ENCODE assay signal across 22 cellular contexts in genomic region chr6:162736933-162737332, GRCh38. TPM values are rescaled to one million over a fixed set of nuclear protein-coding genes. Genes with fewer than 3 reads are reported as not detected.
DNase-seq lines count a peak whose midpoint lies in the region; ATAC-seq, FAIRE-seq and TF ChIP-seq lines count a peak whose summit lies in the region.
"Had no signal": no experiment of that assay in that cellular context is flagged by ENCODE, and none has a peak within 500 bp of the region (broad histone marks: within the 10 kb centered on the region; RNA-seq: fewer than 3 reads in every experiment).

No MANE protein-coding gene starts in this region.

- H3K4me1 ChIP-seq in heart left ventricle = peaks cover 0 to 6% (median 0%) of the 10 kb centered on the region in 12 donors
- H3K4me1 ChIP-seq in right atrium auricular region = no peaks in the 10 kb centered on the region
- no peaks in the 10 kb centered on the region for H3K4me1 ChIP-seq in kidney (ENCODE audit: control insufficient read depth in 1 of 2, insufficient read depth in 1 of 2, low read depth in 1 of 2, low read length in 2 of 2)
- H3K4me1 ChIP-seq: left lung had no signal

- no peak for TF ChIP-seq POLR2A in heart left ventricle (IDR thresholded peaks at IDR 0.05)
- no peak for TF ChIP-seq POLR2A in GM12892 (IDR thresholded peaks at IDR 0.05; ENCODE audit: low read depth, low read length)

- no peak overlapping the region for H3K4me3 ChIP-seq in heart left ventricle
- no peak overlapping the region for H3K4me3 ChIP-seq in right atrium auricular region
- H3K4me3 ChIP-seq in kidney (ENCODE audit: low read length in 2 of 2) = no peak overlapping the region
- H3K4me3 ChIP-seq: GM12878, left lung, ovary had no signal

- H3K36me3 Mint-ChIP-seq in activated naive CD4-positive, alpha-beta T cell treated with anti-CD3 and anti-CD28 coated beads, Interleukin-2, amount 50 U/mL, for 72 hours = no peaks in the 10 kb centered on the region

- no peak overlapping the region for H3K27ac Mint-ChIP-seq in activated naive CD4-positive, alpha-beta T cell treated with anti-CD3 and anti-CD28 coated beads, Interleukin-2, amount 50 U/mL, for 72 hours
- H3K27ac Mint-ChIP-seq: activated naive CD8-positive, alpha-beta T cell treated with anti-CD3 and anti-CD28 coated beads, Interleukin-2, amount 50 U/mL, for 24 hours had no signal

- no peak overlapping the region for H3K27ac ChIP-seq in heart left ventricle
- no peak overlapping the region for H3K27ac ChIP-seq in right atrium auricular region
- H3K27ac ChIP-seq in kidney (ENCODE audit: low read depth in 2 of 2, low read length in 2 of 2) = no peak overlapping the region
- H3K27ac ChIP-seq: left lung, ovary had no signal

- ATAC-seq in heart left ventricle (peak in 3 of 4 donors; percentile 51 to 70 (median 53)), HG02840 (IDR thresholded peaks at IDR 0.05; ENCODE audit: low FRiP score, unreplicated experiment) (no peak)
- no peak for ATAC-seq in activated naive CD4-positive, alpha-beta T cell treated with anti-CD3 and anti-CD28 coated beads, Interleukin-2, amount 50 U/mL, for 72 hours
- ATAC-seq: activated naive CD8-positive, alpha-beta T cell treated with anti-CD3 and anti-CD28 coated beads, Interleukin-2, amount 50 U/mL, for 24 hours; GM12878; left lung; stimulated activated naive CD8-positive, alpha-beta T cell treated with anti-CD3 and anti-CD28 coated beads, Interleukin-15, Interleukin-2, amounts not matched to agents 100 U/mL and 50 U/mL, for 24 hours had no signal

- no peak overlapping the region for H3K9ac ChIP-seq in kidney (ENCODE audit: low read length in 2 of 2)

- 13 to 28% (median 21%) methylated on average over 1 of the region's 1 CpG for WGBS in heart left ventricle, 4 donors

- no peaks in the 10 kb centered on the region for H3K27me3 ChIP-seq in heart left ventricle
- H3K27me3 ChIP-seq in right atrium auricular region = no peaks in the 10 kb centered on the region
- H3K27me3 ChIP-seq: ovary had no signal

- TF ChIP-seq CTCF in heart left ventricle (IDR thresholded peaks at IDR 0.05) = peak in 11 of 12 donors; percentile 7 to 62 (median 49)
- peak in 1 of 2 donors; percentile 63 for TF ChIP-seq CTCF in right atrium auricular region (IDR thresholded peaks at IDR 0.05)
- peak; percentile 20 for TF ChIP-seq CTCF in kidney (IDR thresholded peaks at IDR 0.05; ENCODE audit: borderline replicate concordance, extremely low read depth, insufficient read depth)

- intact Hi-C loops in heart left ventricle (cut with DNase I) = loop anchor here in 9 of 10 donors (5.0 to 10.0 kb wide), 4 partner anchors 292 to 562 kb away; no protein-coding TSS in a partner anchor
- intact Hi-C loops in kidney (cut with DNase I) = no loop called here

- H3K9me3 ChIP-seq in heart left ventricle (no peaks in the 10 kb centered on the region), right atrium auricular region (no peaks in the 10 kb centered on the region), kidney (ENCODE audit: control insufficient read depth in 1 of 2, low read length in 2 of 2) (no peaks in the 10 kb centered on the region)
- H3K9me3 ChIP-seq: left lung, ovary had no signal

- FAIRE-seq in kidney (lab: Jason Lieb, UNC) (peak; percentile 70), GM12892 (lab: Jason Lieb, UNC) (no peak)
- FAIRE-seq: G401.6, GM12878, H1 had no signal

- no peak for DNase-seq in heart left ventricle
- no peak for DNase-seq in right atrium auricular region (ENCODE audit: low spot score)
- peak; percentile 19 for DNase-seq in SK-N-DZ (ENCODE audit: low spot score)
- DNase-seq in kidney = no peak
- DNase-seq in activated CD8-positive, alpha-beta memory T cell treated with anti-CD3 and anti-CD28 coated beads, Interleukin-2, amount 50 U/mL, for 48 hours = no peak
- DNase-seq in GM12892 (ENCODE audit: insufficient read length) = no peak
- DNase-seq in activated naive CD4-positive, alpha-beta T cell treated with anti-CD3 and anti-CD28 coated beads, Interleukin-2, amount 50 U/mL, for 72 hours (ENCODE audit: low spot score in 2 of 2) = no peak
- DNase-seq: activated CD4-positive, alpha-beta T cell treated with anti-CD3 and anti-CD28 coated beads, Interleukin-2, amount 50 U/mL, for 4 hours; activated naive CD8-positive, alpha-beta T cell treated with anti-CD3 and anti-CD28 coated beads, Interleukin-2, amount 50 U/mL, for 24 hours; central memory CD4-positive, alpha-beta T cell; effector CD4-positive, alpha-beta T cell; hypothalamus; KG1; left lung; ovary; stimulated activated CD4-positive, alpha-beta T cell treated with anti-CD3 and anti-CD28 coated beads, Interleukin-12 subunit alpha, Interleukin-12 subunit beta, amount 100 ng/mL, for 4 hours; stimulated activated naive CD8-positive, alpha-beta T cell treated with anti-CD3 and anti-CD28 coated beads, Interleukin-15, Interleukin-2, amounts not matched to agents 100 U/mL and 50 U/mL, for 24 hours had no signal

- H3K9me3 Mint-ChIP-seq in activated naive CD4-positive, alpha-beta T cell treated with anti-CD3 and anti-CD28 coated beads, Interleukin-2, amount 50 U/mL, for 72 hours = peaks cover 0 to 4% of the 10 kb centered on the region in 2 donors
- H3K9me3 Mint-ChIP-seq: activated naive CD8-positive, alpha-beta T cell treated with anti-CD3 and anti-CD28 coated beads, Interleukin-2, amount 50 U/mL, for 24 hours had no signal

- H3K36me3 ChIP-seq in heart left ventricle (no peaks in the 10 kb centered on the region), right atrium auricular region (no peaks in the 10 kb centered on the region), kidney (ENCODE audit: control insufficient read depth in 1 of 2, insufficient read depth in 2 of 2, low read length in 2 of 2) (no peaks in the 10 kb centered on the region)
- H3K36me3 ChIP-seq: left lung, ovary had no signal

RNA-seq across cellular contexts. Expression of gene PACRG, which starts 9.2 kb away (rescaled TPM):
- total RNA-seq in heart left ventricle = 10 to 100 TPM in 7 of 9 donors, 1 to 10 TPM in 2; 3.2 to 83.3 (median 11.9) TPM
- polyA plus RNA-seq in heart left ventricle = 1 to 10 TPM; 2.0 to 9.0 TPM
- total RNA-seq in right atrium auricular region = 10 to 100 TPM in 1 of 2 donors, 1 to 10 TPM in 1; 2.8 to 21.3 TPM
- polyA plus RNA-seq in SK-N-DZ (2014; cell fraction: cytosol; rRNA removed) = 0.52 and 0.65 TPM in 2 replicates
- polyA plus RNA-seq in SK-N-DZ (2014; cell fraction: nucleus; rRNA removed) = 4.8 TPM in 1 of 2 replicates, not detected in the other
- total RNA-seq in kidney = 7.4 TPM
- polyA plus RNA-seq in kidney (ENCODE audit: insufficient read depth, low read depth, low replicate concordance) = 20.0 TPM
- polyA plus RNA-seq in GM12892 (2012; ENCODE audit: missing spikeins) = not detected
- total RNA-seq in activated naive CD4-positive, alpha-beta T cell treated with anti-CD3 and anti-CD28 coated beads, Interleukin-2, amount 50 U/mL, for 72 hours = under 1 TPM in 1 of 2 donors, not detected in 1; 0.43 TPM
- total RNA-seq: GM12878, SK-MEL-5 had no signal
- polyA plus RNA-seq: GM12878 had no signal

RNA-seq across cellular contexts. Expression of gene PRKN, which starts 9.4 kb away (rescaled TPM):
- total RNA-seq in heart left ventricle (10 to 100 TPM; 19.1 to 32.5 (median 22.5) TPM), right atrium auricular region (10 to 100 TPM; 15.7 to 19.3 TPM), kidney (10.4 TPM)
- polyA plus RNA-seq in heart left ventricle (1 to 10 TPM; 3.4 to 6.7 TPM), kidney (ENCODE audit: insufficient read depth, low read depth, low replicate concordance) (8.6 TPM)
- polyA plus RNA-seq in SK-N-DZ (2014; cell fraction: cytosol; rRNA removed) = 0.93 and 1.6 TPM in 2 replicates
- polyA plus RNA-seq in SK-N-DZ (2014; cell fraction: nucleus; rRNA removed) = 0.52 and 0.54 TPM in 2 replicates
- polyA plus RNA-seq in GM12892 (2012; ENCODE audit: missing spikeins) = not detected
- 1 to 10 TPM in 1 of 2 donors, under 1 TPM in 1; 0.57 to 4.1 TPM for total RNA-seq in activated naive CD4-positive, alpha-beta T cell treated with anti-CD3 and anti-CD28 coated beads, Interleukin-2, amount 50 U/mL, for 72 hours

Comparison
In these comparisons a context has a peak if more than half of its experiments do, and no peak if none do; other contexts are left out.
1. ATAC-seq: peak in heart left ventricle (3 of 4); none in HG02840 (single experiment) and activated naive CD4-positive, alpha-beta T cell treated with anti-CD3 and anti-CD28 coated beads, Interleukin-2, amount 50 U/mL, for 72 hours (0 of 2).